In the genomic region with DNA sequence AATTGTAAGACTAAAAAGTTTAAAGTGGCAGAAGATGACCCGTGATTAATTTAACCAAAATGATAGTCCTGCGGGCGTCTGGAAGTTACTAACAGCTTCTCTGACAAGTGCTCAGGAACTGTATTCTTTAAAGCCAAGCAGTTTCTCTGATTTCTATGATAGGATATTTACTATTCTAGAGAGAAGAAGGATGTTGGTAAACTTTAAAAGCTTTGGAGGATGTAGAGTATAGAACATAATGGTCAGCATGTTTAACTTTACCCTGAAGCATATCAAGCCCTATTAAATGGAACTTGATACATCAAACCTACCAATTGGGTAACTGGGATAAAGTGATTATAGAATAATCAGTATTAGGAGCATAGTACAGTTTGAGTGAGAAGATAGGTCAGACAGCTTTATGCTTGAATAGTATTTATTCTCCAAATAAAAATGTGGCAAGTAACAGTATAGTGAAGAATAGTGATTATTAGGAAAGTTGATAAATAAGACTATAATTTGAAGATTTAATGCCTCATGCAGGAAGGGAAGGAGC, we compare ENCODE assay signal across 8 cellular contexts. TPM values are rescaled to one million over a fixed set of nuclear protein-coding genes. Genes with fewer than 3 reads are reported as not detected.
A peak's percentile ranks its signal among the peaks of the same experiment; 100 is the strongest.
DNase-seq lines count a peak whose midpoint lies in the region; ATAC-seq and TF ChIP-seq lines count a peak whose summit lies in the region.

No MANE protein-coding gene starts in this region.

- no peaks in the 10 kb centered on the region for H3K9me3 Mint-ChIP-seq in activated CD8-positive, alpha-beta memory T cell treated with anti-CD3 and anti-CD28 coated beads, Interleukin-2, amount 10 ng/mL, durations not matched to agents 7 days and 5 days (ENCODE audit: low read depth)
- no peaks in the 10 kb centered on the region for H3K9me3 Mint-ChIP-seq in activated CD8-positive, alpha-beta T cell treated with anti-CD3 and anti-CD28 coated beads, Interleukin-2, amount 10 ng/mL, durations not matched to agents 7 days and 5 days (ENCODE audit: insufficient read depth)

- no peak for ATAC-seq in activated CD8-positive, alpha-beta memory T cell treated with anti-CD3 and anti-CD28 coated beads, Interleukin-2, amount 10 ng/mL, durations not matched to agents 7 days and 5 days
- no peak for ATAC-seq in activated CD8-positive, alpha-beta T cell treated with anti-CD3 and anti-CD28 coated beads, Interleukin-2, amount 10 ng/mL, durations not matched to agents 7 days and 5 days
- no peak for ATAC-seq in HG03097 (IDR thresholded peaks at IDR 0.05; ENCODE audit: low FRiP score, unreplicated experiment)
- ATAC-seq in GM21737 (IDR thresholded peaks at IDR 0.05; ENCODE audit: unreplicated experiment), result no peak

- H3K4me1 ChIP-seq in testis, result peaks cover 30% of the 10 kb centered on the region

- no peak for DNase-seq in activated CD8-positive, alpha-beta memory T cell treated with anti-CD3 and anti-CD28 coated beads, Interleukin-2, amount 10 ng/mL, durations not matched to agents 7 days and 5 days
- no peak for DNase-seq in activated CD8-positive, alpha-beta memory T cell treated with anti-CD3 and anti-CD28 coated beads, Interleukin-2, amount 50 U/mL, for 4 hours
- no peak for DNase-seq in activated CD8-positive, alpha-beta T cell treated with anti-CD3 and anti-CD28 coated beads, Interleukin-2, amount 10 ng/mL, durations not matched to agents 7 days and 5 days
- DNase-seq in kidney epithelial cell (ENCODE audit: low read depth), result no peak
- no peak for DNase-seq in testis
- DNase-seq in GM13976 (ENCODE audit: low spot score), result no peak

- no peak for TF ChIP-seq CTCF in kidney epithelial cell (IDR thresholded peaks at IDR 0.05; ENCODE audit: insufficient read depth, low read length, poor library complexity, severe bottlenecking)
- TF ChIP-seq CTCF in testis (IDR thresholded peaks at IDR 0.05), result no peak
- no peak for TF ChIP-seq CTCF in GM13976 (IDR thresholded peaks at IDR 0.05; ENCODE audit: borderline replicate concordance, control extremely low read depth, extremely low read depth, insufficient read depth, missing control alignments)

- peaks cover 54% of the 10 kb centered on the region for H3K4me1 Mint-ChIP-seq in activated CD8-positive, alpha-beta memory T cell treated with anti-CD3 and anti-CD28 coated beads, Interleukin-2, amount 10 ng/mL, durations not matched to agents 7 days and 5 days
- peaks cover 59% of the 10 kb centered on the region for H3K4me1 Mint-ChIP-seq in activated CD8-positive, alpha-beta T cell treated with anti-CD3 and anti-CD28 coated beads, Interleukin-2, amount 10 ng/mL, durations not matched to agents 7 days and 5 days (ENCODE audit: low read depth)

- H3K27me3 ChIP-seq in kidney epithelial cell (ENCODE audit: control insufficient read depth, insufficient read depth, low read length) (no peaks in the 10 kb centered on the region), testis (no peaks in the 10 kb centered on the region)

- 2 to 5% methylated on average over 3 of the region's 3 CpGs for WGBS in testis, 2 donors

- peaks cover 6% of the 10 kb centered on the region for H3K36me3 Mint-ChIP-seq in activated CD8-positive, alpha-beta memory T cell treated with anti-CD3 and anti-CD28 coated beads, Interleukin-2, amount 10 ng/mL, durations not matched to agents 7 days and 5 days
- H3K36me3 Mint-ChIP-seq in activated CD8-positive, alpha-beta T cell treated with anti-CD3 and anti-CD28 coated beads, Interleukin-2, amount 10 ng/mL, durations not matched to agents 7 days and 5 days (ENCODE audit: low read depth), result peaks cover 12% of the 10 kb centered on the region

- no peaks in the 10 kb centered on the region for H3K27me3 Mint-ChIP-seq in activated CD8-positive, alpha-beta memory T cell treated with anti-CD3 and anti-CD28 coated beads, Interleukin-2, amount 10 ng/mL, durations not matched to agents 7 days and 5 days
- H3K27me3 Mint-ChIP-seq in activated CD8-positive, alpha-beta T cell treated with anti-CD3 and anti-CD28 coated beads, Interleukin-2, amount 10 ng/mL, durations not matched to agents 7 days and 5 days (ENCODE audit: low read depth), result no peaks in the 10 kb centered on the region

- H3K27ac ChIP-seq in testis, result peak overlapping the region in 1 of 2 donors; percentile 93

- peak overlapping the region; percentile 87 for H3K4me3 Mint-ChIP-seq in activated CD8-positive, alpha-beta memory T cell treated with anti-CD3 and anti-CD28 coated beads, Interleukin-2, amount 10 ng/mL, durations not matched to agents 7 days and 5 days
- peak overlapping the region; percentile 86 for H3K4me3 Mint-ChIP-seq in activated CD8-positive, alpha-beta T cell treated with anti-CD3 and anti-CD28 coated beads, Interleukin-2, amount 10 ng/mL, durations not matched to agents 7 days and 5 days

- no peak for TF ChIP-seq POLR2A in testis (IDR thresholded peaks at IDR 0.05)

- H3K4me3 ChIP-seq in kidney epithelial cell (ENCODE audit: low read depth, low read length) (peak overlapping the region; percentile 62), testis (peak overlapping the region; percentile 77 to 83)

- intact Hi-C loops in testis (cut with DNase I; ENCODE audit: low total_unique reads), result no loop called here

- no peaks in the 10 kb centered on the region for H3K9me3 ChIP-seq in testis

- H3K27ac Mint-ChIP-seq in activated CD8-positive, alpha-beta memory T cell treated with anti-CD3 and anti-CD28 coated beads, Interleukin-2, amount 10 ng/mL, durations not matched to agents 7 days and 5 days, result peak overlapping the region; percentile 54
- peak overlapping the region; percentile 54 for H3K27ac Mint-ChIP-seq in activated CD8-positive, alpha-beta T cell treated with anti-CD3 and anti-CD28 coated beads, Interleukin-2, amount 10 ng/mL, durations not matched to agents 7 days and 5 days

- in situ Hi-C loops in GM13976 (cut with MboI; ENCODE audit: low sequenced_read_pairs, unreplicated experiment), result no loop called here

- CTCF ChIA-PET in activated CD8-positive, alpha-beta memory T cell treated with anti-CD3 and anti-CD28 coated beads, Interleukin-2, amount 10 ng/mL, durations not matched to agents 7 days and 5 days (lab: Charles Lee), result interaction anchor here (0.8 to 3.5 kb wide), 6 partner anchors 10 to 278 kb away, joined by 3 to 31 read pairs (median 6); partner anchors contain the start of gene TBC1D19
- CTCF ChIA-PET in activated CD8-positive, alpha-beta T cell treated with anti-CD3 and anti-CD28 coated beads, Interleukin-2, amount 10 ng/mL, durations not matched to agents 7 days and 5 days (lab: Charles Lee), result interaction anchor here (0.9 to 3.9 kb wide), 7 partner anchors 11 to 148 kb away, joined by 4 to 39 read pairs (median 6); no protein-coding TSS in a partner anchor

- H3K36me3 ChIP-seq in kidney epithelial cell (ENCODE audit: control insufficient read depth, insufficient read depth, low read length) (no peaks in the 10 kb centered on the region), testis (ENCODE audit: low read depth, missing control alignments) (no peaks in the 10 kb centered on the region)

- POLR2A ChIA-PET in activated CD8-positive, alpha-beta T cell treated with anti-CD3 and anti-CD28 coated beads, Interleukin-2, amount 10 ng/mL, durations not matched to agents 7 days and 5 days (lab: Charles Lee), result interaction anchor here (0.6 to 3.7 kb wide), 7 partner anchors 9 to 279 kb away, joined by 3 to 125 read pairs (median 9); partner anchors contain the start of gene TBC1D19

RNA-seq across cellular contexts. Expression of gene STIM2, which starts 1.8 kb away (rescaled TPM):
- total RNA-seq in activated CD8-positive, alpha-beta memory T cell treated with anti-CD3 and anti-CD28 coated beads, Interleukin-2, amount 10 ng/mL, durations not matched to agents 7 days and 5 days, result 10 to 100 TPM; 54.6 to 66.3 TPM
- total RNA-seq in activated CD8-positive, alpha-beta T cell treated with anti-CD3 and anti-CD28 coated beads, Interleukin-2, amount 10 ng/mL, durations not matched to agents 7 days and 5 days, result 10 to 100 TPM; 52.3 to 53.3 TPM
- 12.0 and 15.3 TPM in 2 replicates for total RNA-seq in kidney epithelial cell
- total RNA-seq in testis, result 10 to 100 TPM; 29.4 to 35.0 TPM
- polyA plus RNA-seq in testis (ENCODE audit: insufficient read depth, low read depth, low replicate concordance), result 14.3 TPM
